Comparison of ENCODE assay signal across 1 cellular context in genomic region chr9:127305450-127306226, GRCh38.
TF ChIP-seq lines count a peak whose summit lies in the region.

No MANE protein-coding gene starts in this region.

TF ChIP-seq in HCT116, 20 proteins besides CTCF, POLR2A, EP300 and RAD21 (continued from another document):
- TF ChIP-seq REST (IDR thresholded peaks at IDR 0.05; ENCODE audit: low read depth) = no peak
- TF ChIP-seq ZBTB33 (IDR thresholded peaks at IDR 0.05; ENCODE audit: extremely low read depth, insufficient replicate concordance, low read length) = no peak
- TF ChIP-seq YY1 (IDR thresholded peaks at IDR 0.05; ENCODE audit: extremely low read depth, insufficient replicate concordance, low read depth, low read length) = no peak
- no peak for TF ChIP-seq ELF1 (IDR thresholded peaks at IDR 0.05; ENCODE audit: borderline replicate concordance, low read depth)
- TF ChIP-seq CBX3 (IDR thresholded peaks at IDR 0.05; ENCODE audit: low read depth) = no peak
- TF ChIP-seq SRF (IDR thresholded peaks at IDR 0.05; ENCODE audit: low read depth) = no peak
- no peak for TF ChIP-seq POLR2AphosphoS5 (IDR thresholded peaks at IDR 0.05; ENCODE audit: low read depth, low read length)
